ENCODE assay signal across 8 cellular contexts in genomic region chr20:50071039-50071888, GRCh38. TPM values are rescaled to one million over a fixed set of nuclear protein-coding genes. Genes with fewer than 3 reads are reported as not detected.
DNase-seq lines count a peak whose midpoint lies in the region; ATAC-seq, FAIRE-seq and TF ChIP-seq lines count a peak whose summit lies in the region.

No MANE protein-coding gene starts in this region.

- CTCF ChIA-PET in A549 (lab: Yijun Ruan, JAX): interaction anchor here (0.5 to 18.1 kb wide), 87 partner anchors 8 to 588 kb away, joined by 3 to 1049 read pairs (median 5); partner anchors contain the start of genes SNAI1 and UBE2V1

- no peaks in the 10 kb centered on the region for H3K36me3 ChIP-seq in colonic mucosa
- H3K36me3 ChIP-seq in liver (ENCODE audit: control insufficient read depth in 4 of 4, insufficient read depth in 3 of 4, low read depth in 1 of 4, low read length in 3 of 4): no peaks in the 10 kb centered on the region

- POLR2A ChIA-PET in A549 (lab: Yijun Ruan, JAX): interaction anchor here (0.6 to 4.8 kb wide), 9 partner anchors 36 to 138 kb away, joined by 3 to 79 read pairs (median 4); partner anchors contain the start of gene SNAI1

- FAIRE-seq in A549 (lab: Jason Lieb, UNC): no peak

- peak; percentile 96 to 97 for ATAC-seq in A549
- peak; percentile 91 for ATAC-seq in GM18867 (IDR thresholded peaks at IDR 0.05; ENCODE audit: unreplicated experiment)
- ATAC-seq in HG03442 (IDR thresholded peaks at IDR 0.05; ENCODE audit: unreplicated experiment): peak; percentile 79

- DNase-seq in A549 (ENCODE audit: low read depth in 1 of 2, low spot score in 1 of 2): peak; percentile 81 to 88
- DNase-seq in NCI-H524 (lab: John Stamatoyannopoulos, UW): peak; percentile 62 to 76
- DNase-seq in activated CD4-positive, alpha-beta T cell treated with anti-CD3 and anti-CD28 coated beads for 4 hours: peak; percentile 84 to 95
- peak; percentile 94 for DNase-seq in colonic mucosa
- peak; percentile 94 for DNase-seq in stimulated activated CD4-positive, alpha-beta T cell treated with anti-CD3 and anti-CD28 coated beads, Interleukin-4, amount 100 ng/mL, for 1 hour

- no peak for TF ChIP-seq POLR2A in A549 (IDR thresholded peaks at IDR 0.05; ENCODE audit: low read length)

- peak; percentile 99 to 100 for TF ChIP-seq RAD21 in A549 (conservative IDR thresholded peaks at IDR 0.05 in 1 of 2, IDR thresholded peaks at IDR 0.05 in 1 of 2)
- TF ChIP-seq RAD21 in liver (IDR thresholded peaks at IDR 0.05): peak; percentile 98 to 100

- peak overlapping the region; percentile 77 for H3K4me2 ChIP-seq in A549

- peak overlapping the region; percentile 81 to 89 for H3K27ac ChIP-seq in A549
- no peak overlapping the region for H3K27ac ChIP-seq in colonic mucosa
- no peak overlapping the region for H3K27ac ChIP-seq in liver (ENCODE audit: low read depth in 1 of 2, low read length in 2 of 2)

- 10% methylated on average over 40 of the region's 48 CpGs for WGBS in A549 (ENCODE audit: missing lambda C conversion rate)
- WGBS in liver: 13% methylated on average over 48 of the region's 48 CpGs

- H3K4me1 ChIP-seq in A549 (peaks cover 19% of the 10 kb centered on the region; the same call in 2 of the 3 replicates), colonic mucosa (no peaks in the 10 kb centered on the region), liver (ENCODE audit: control insufficient read depth in 4 of 4, insufficient read depth in 4 of 4, low read length in 3 of 4) (peaks cover 0 to 7% (median 3%) of the 10 kb centered on the region in 4 donors)

- H3K4me3 ChIP-seq in A549: peak overlapping the region; percentile 38
- peak overlapping the region; percentile 23 for H3K4me3 ChIP-seq in colonic mucosa
- H3K4me3 ChIP-seq in liver (ENCODE audit: low read depth in 1 of 3, low read length in 3 of 3): peak overlapping the region in 2 of 3 donors; percentile 15 to 34

- TF ChIP-seq CTCF in A549 (IDR thresholded peaks at IDR 0.05) (peak; percentile 98), colonic mucosa (IDR thresholded peaks at IDR 0.05) (peak; percentile 99), liver (IDR thresholded peaks at IDR 0.05; ENCODE audit: low read depth, low read length, missing input control) (peak; percentile 99)

- TF ChIP-seq EP300 in A549 (IDR thresholded peaks at IDR 0.05): no peak

- peak overlapping the region in 1 of 2 donors; percentile 47 for H3K9ac ChIP-seq in colonic mucosa (ENCODE audit: low read depth in 2 of 2, low read length in 2 of 2)
- peak overlapping the region in 1 of 2 donors; percentile 7 for H3K9ac ChIP-seq in liver (ENCODE audit: low read depth in 1 of 2, low read length in 2 of 2)

- intact Hi-C loops in colonic mucosa (cut with DNase I): loop anchor here (1.0 kb wide), 1 partner anchor 92 kb away; no protein-coding TSS in a partner anchor

- no peaks in the 10 kb centered on the region for H3K9me3 ChIP-seq in A549
- H3K9me3 ChIP-seq in colonic mucosa: no peaks in the 10 kb centered on the region
- H3K9me3 ChIP-seq in liver (ENCODE audit: control insufficient read depth in 4 of 4, low read length in 3 of 4): no peaks in the 10 kb centered on the region

- H3K27me3 ChIP-seq in colonic mucosa (no peaks in the 10 kb centered on the region), liver (ENCODE audit: control insufficient read depth in 4 of 4, insufficient read depth in 4 of 4, low read length in 3 of 4) (no peaks in the 10 kb centered on the region)

TF ChIP-seq in A549, 52 proteins besides CTCF, POLR2A, EP300 and RAD21:
- TF ChIP-seq PHF8 (IDR thresholded peaks at IDR 0.05; ENCODE audit: borderline replicate concordance, low read depth): no peak
- peak; percentile 73 for TF ChIP-seq HDAC2 (IDR thresholded peaks at IDR 0.05)
- TF ChIP-seq MAX (IDR thresholded peaks at IDR 0.05): peak; percentile 94
- TF ChIP-seq MYC (IDR thresholded peaks at IDR 0.05; ENCODE audit: borderline replicate concordance, low read length): peak; percentile 68
- no peak for TF ChIP-seq BHLHE40 (IDR thresholded peaks at IDR 0.05; ENCODE audit: low read depth, low read length)
- peak; percentile 94 for TF ChIP-seq KDM1A (IDR thresholded peaks at IDR 0.05; ENCODE audit: low read depth)
- peak; percentile 100 for TF ChIP-seq SMC3 (IDR thresholded peaks at IDR 0.05)
- 0 out of 2 replicates have a peak, but pooled peaks have one; percentile 13 for TF ChIP-seq MAZ (IDR thresholded peaks at IDR 0.05; ENCODE audit: borderline replicate concordance, low read depth, low read length)
- TF ChIP-seq JUN (IDR thresholded peaks at IDR 0.05): peak in 1 of 2 experiments; percentile 10; a peak in 1 of 5 replicates
- TF ChIP-seq CHD4 (IDR thresholded peaks at IDR 0.05; ENCODE audit: borderline replicate concordance): no peak
- peak; percentile 20 for TF ChIP-seq CHD2 (IDR thresholded peaks at IDR 0.05; ENCODE audit: low read length, partially characterized antibody)
- TF ChIP-seq FOSL2 (IDR thresholded peaks at IDR 0.05): no peak
- TF ChIP-seq FOSL2 (CRISPR knock-in tag; IDR thresholded peaks at IDR 0.05): peak; percentile 57
- TF ChIP-seq, protein P1, sequence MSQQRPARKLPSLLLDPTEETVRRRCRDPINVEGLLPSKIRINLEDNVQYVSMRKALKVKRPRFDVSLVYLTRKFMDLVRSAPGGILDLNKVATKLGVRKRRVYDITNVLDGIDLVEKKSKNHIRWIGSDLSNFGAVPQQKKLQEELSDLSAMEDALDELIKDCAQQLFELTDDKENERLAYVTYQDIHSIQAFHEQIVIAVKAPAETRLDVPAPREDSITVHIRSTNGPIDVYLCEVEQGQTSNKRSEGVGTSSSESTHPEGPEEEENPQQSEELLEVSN (IDR thresholded peaks at IDR 0.05; ENCODE audit: borderline replicate concordance, low read depth): 0 out of 2 replicates have a peak, but pooled peaks have one; percentile 40
- peak; percentile 95 for TF ChIP-seq ZFP36 (IDR thresholded peaks at IDR 0.05; ENCODE audit: borderline replicate concordance, partially characterized antibody)

TF ChIP-seq in liver, 16 proteins besides CTCF, POLR2A, EP300 and RAD21:
- TF ChIP-seq FOXA1 (IDR thresholded peaks at IDR 0.05) (peak; percentile 38), EGR1 (IDR thresholded peaks at IDR 0.05; ENCODE audit: low read depth in 2 of 2) (no peak)

RNA-seq across cellular contexts. Expression of gene UBE2V1, which starts 41.7 kb away (rescaled TPM):
- polyA plus RNA-seq in A549 (2011; rRNA removed): 114 and 141 TPM in 2 replicates
- 71.2 and 72.5 TPM in 2 replicates for polyA plus RNA-seq in A549 (2012; cell fraction: cytosol; rRNA removed)
- 26.1 and 63.7 TPM in 2 replicates for polyA plus RNA-seq in A549 (2012; cell fraction: nucleus; rRNA removed)
- 129 to 143 TPM (median 130 TPM) in 3 replicates for polyA plus RNA-seq in A549 (2017; fragmentation: RNase III; extraction: RNeasy Plus Mini Kit Qiagen cat#74134 plus additional on column Dnase treatment)
- 62.8 and 69.9 TPM in 2 replicates for polyA minus RNA-seq in A549 (2011; rRNA and poly(A)+ RNA removed)
- total RNA-seq in colonic mucosa: 10 to 100 TPM; 77.1 to 83.5 TPM
- 10 to 100 TPM; 27.9 to 29.7 TPM for total RNA-seq in liver
- 10 to 100 TPM; 38.8 to 53.0 TPM for polyA plus RNA-seq in liver

Comparison
In these comparisons a context has a peak if more than half of its experiments do, and no peak if none do; other contexts are left out.
1. H3K27ac ChIP-seq: peak in A549 (2 of 2); none in colonic mucosa (single experiment) and liver (0 of 2).
2. Peak in every context shown above with its lines, with median percentiles within 50 percentile points of each other: ATAC-seq, DNase-seq, H3K4me3 ChIP-seq and CTCF ChIP-seq.